8 cellular contexts compared by ENCODE assay signal in genomic region chr7:15720849-15721471, GRCh38. TPM values are rescaled to one million over a fixed set of nuclear protein-coding genes. Genes with fewer than 3 reads are reported as not detected.
DNase-seq lines count a peak whose midpoint lies in the region; ATAC-seq and TF ChIP-seq lines count a peak whose summit lies in the region.

No MANE protein-coding gene starts in this region.

- H3K36me3 ChIP-seq in mucosa of descending colon (ENCODE audit: low read depth): no peaks in the 10 kb centered on the region

- peak; percentile 48 for ATAC-seq in GM19351 (IDR thresholded peaks at IDR 0.05; ENCODE audit: unreplicated experiment)
- ATAC-seq in mucosa of descending colon: no peak
- ATAC-seq in HG03439 (IDR thresholded peaks at IDR 0.05; ENCODE audit: unreplicated experiment): no peak
- no peak for ATAC-seq in GM18498 (IDR thresholded peaks at IDR 0.05; ENCODE audit: unreplicated experiment)

- intact Hi-C loops in mucosa of descending colon (cut with DNase I, micrococcal nuclease): no loop called here

- TF ChIP-seq CTCF in cardiac fibroblast (IDR thresholded peaks at IDR 0.05; ENCODE audit: low read depth, low read length) (peak; percentile 77), mucosa of descending colon (IDR thresholded peaks at IDR 0.05) (peak; percentile 36)

- no peaks in the 10 kb centered on the region for H3K4me1 ChIP-seq in mucosa of descending colon (ENCODE audit: low read depth)

- H3K4me3 ChIP-seq in cardiac fibroblast (replicated peaks in 1 of 2; ENCODE audit: low read depth in 2 of 2, low read length in 2 of 2): no peak overlapping the region
- no peak overlapping the region for H3K4me3 ChIP-seq in mucosa of descending colon

- DNase-seq in AML-193 (lab: John Stamatoyannopoulos, UW) (peak; percentile 14 to 18), NCI-H69 (lab: John Stamatoyannopoulos, UW) (peak; percentile 53), cardiac fibroblast (ENCODE audit: low read depth in 2 of 2) (peak; percentile 70 to 87), mucosa of descending colon (peak in 1 of 3 donors; percentile 70), NK-92 (lab: John Stamatoyannopoulos, UW; ENCODE audit: unreplicated experiment) (no peak)

- H3K9me3 ChIP-seq in mucosa of descending colon: no peaks in the 10 kb centered on the region

RNA-seq across cellular contexts. Expression of gene MEOX2, which starts 34.5 kb away (rescaled TPM):
- 1 to 10 TPM in 2 of 3 donors, under 1 TPM in 1; 0.52 to 3.8 (median 1.3) TPM for total RNA-seq in mucosa of descending colon
